In genomic region chr1:15220024-15220392, GRCh38 we compare ENCODE assay signal across 35 cellular contexts. TPM values are rescaled to one million over a fixed set of nuclear protein-coding genes. Genes with fewer than 3 reads are reported as not detected.
"Had no signal": no experiment of that assay in that cellular context is flagged by ENCODE, and none has a peak within 500 bp of the region (broad histone marks: within the 10 kb centered on the region; RNA-seq: fewer than 3 reads in every experiment).

No MANE protein-coding gene starts in this region.

- H3K4me1 ChIP-seq: breast epithelium had no signal

- H3K4me1 Mint-ChIP-seq: activated T-helper 17 cell treated with anti-CD3 and anti-CD28 coated beads, Interleukin-2, amount 50 U/mL, for 72 hours; T-helper 17 cell had no signal

- H3K27ac Mint-ChIP-seq: activated B cell treated with CpG ODN at 0.5 μM for 24 hours; activated CD4-positive, alpha-beta memory T cell treated with anti-CD3 and anti-CD28 coated beads for 36 hours; activated CD4-positive, alpha-beta T cell treated with anti-CD3 and anti-CD28 coated beads, Interleukin-2, amount 10 ng/mL, durations not matched to agents 24 days and 14 days; activated CD8-positive, alpha-beta T cell treated with anti-CD3 and anti-CD28 coated beads for 36 hours; activated naive CD4-positive, alpha-beta T cell treated with anti-CD3 and anti-CD28 coated beads for 36 hours; activated naive CD4-positive, alpha-beta T cell treated with anti-CD3 and anti-CD28 coated beads, Interleukin-2, amount 50 U/mL, for 72 hours; activated naive CD8-positive, alpha-beta T cell treated with anti-CD3 and anti-CD28 coated beads for 36 hours; activated T-cell treated with anti-CD3 and anti-CD28 coated beads, Interleukin-2, amount 50 U/mL, for 72 hours; activated T-helper 1 cell treated with anti-CD3 and anti-CD28 coated beads, Interleukin-12 subunit alpha, Interleukin-12 subunit beta, Interleukin-2, Interleukin-4 antibody, amounts not matched to agents 30 ng/mL and 10 ng/mL and 1 ng/mL, durations not matched to agents 14 hours and 24 hours and 36 hours; activated T-helper 17 cell treated with anti-CD3 and anti-CD28 coated beads, Interleukin-2, amount 50 U/mL, for 72 hours; T-helper 17 cell had no signal

- H3K4me3 ChIP-seq: adrenal gland, body of pancreas, breast epithelium had no signal

- H3K27me3 ChIP-seq: adrenal gland, body of pancreas, brain microvascular endothelial cell, breast epithelium had no signal

- DNase-seq: activated B cell treated with CpG ODN at 0.5 μM for 24 hours; activated CD4-positive, alpha-beta T cell treated with anti-CD3 and anti-CD28 coated beads for 4 hours; activated CD4-positive, alpha-beta T cell treated with anti-CD3 and anti-CD28 coated beads, Interleukin-2, amount 10 ng/mL, durations not matched to agents 24 days and 14 days; activated CD4-positive, alpha-beta T cell treated with anti-CD3 and anti-CD28 coated beads, Interleukin-2, amount 50 U/mL, for 1 hour; activated CD4-positive, alpha-beta T cell treated with anti-CD3 and anti-CD28 coated beads, Interleukin-2, amount 50 U/mL, for 4 hours; activated CD4-positive, CD25-positive, alpha-beta regulatory T cell treated with anti-CD3 and anti-CD28 coated beads, Interleukin-2, amount 50 U/mL, for 72 hours; activated CD8-positive, alpha-beta memory T cell treated with anti-CD3 and anti-CD28 coated beads, Interleukin-2, amount 50 U/mL, for 4 hours; activated CD8-positive, alpha-beta T cell treated with anti-CD3 and anti-CD28 coated beads for 36 hours; activated gamma-delta T cell treated with Interleukin-2 at 50 U/mL for 16 hours; activated naive CD4-positive, alpha-beta T cell; activated naive CD4-positive, alpha-beta T cell treated with anti-CD3 and anti-CD28 coated beads for 36 hours; activated naive CD4-positive, alpha-beta T cell treated with anti-CD3 and anti-CD28 coated beads, Interleukin-2, amount 50 U/mL, for 16 hours; activated naive CD8-positive, alpha-beta T cell treated with anti-CD3 and anti-CD28 coated beads for 36 hours; activated T-cell treated with anti-CD3 and anti-CD28 coated beads for 4 hours; activated T-cell treated with anti-CD3 and anti-CD28 coated beads, Interleukin-2, amount 50 U/mL, for 1 hour; activated T-cell treated with anti-CD3 and anti-CD28 coated beads, Interleukin-2, amount 50 U/mL, for 4 hours; activated T-cell treated with anti-CD3 and anti-CD28 coated beads, Interleukin-2, amount 50 U/mL, for 72 hours; adrenal gland; amniotic stem cell; aorta; body of pancreas; brain microvascular endothelial cell; cerebellar nuclear complex; T-helper 17 cell had no signal

- H3K27me3 Mint-ChIP-seq: central memory CD8-positive, alpha-beta T cell had no signal

- H3K9me3 ChIP-seq: adrenal gland, body of pancreas, breast epithelium had no signal

- H3K36me3 ChIP-seq: brain microvascular endothelial cell, breast epithelium had no signal

- ATAC-seq: activated CD8-positive, alpha-beta T cell treated with anti-CD3 and anti-CD28 coated beads for 36 hours; activated naive CD4-positive, alpha-beta T cell treated with anti-CD3 and anti-CD28 coated beads, Interleukin-2, amount 50 U/mL, for 72 hours; activated T-cell treated with anti-CD3 and anti-CD28 coated beads, Interleukin-2, amount 50 U/mL, for 72 hours; body of pancreas; T-helper 17 cell had no signal

- H3K9me3 Mint-ChIP-seq: activated B cell treated with CpG ODN at 0.5 μM for 24 hours; activated CD4-positive, alpha-beta memory T cell treated with anti-CD3 and anti-CD28 coated beads for 36 hours; activated CD4-positive, alpha-beta T cell treated with anti-CD3 and anti-CD28 coated beads, Interleukin-2, amount 10 ng/mL, durations not matched to agents 24 days and 14 days; activated CD8-positive, alpha-beta T cell treated with anti-CD3 and anti-CD28 coated beads for 36 hours; activated naive CD4-positive, alpha-beta T cell treated with anti-CD3 and anti-CD28 coated beads for 36 hours; activated naive CD4-positive, alpha-beta T cell treated with anti-CD3 and anti-CD28 coated beads, Interleukin-2, amount 50 U/mL, for 72 hours; activated naive CD8-positive, alpha-beta T cell treated with anti-CD3 and anti-CD28 coated beads for 36 hours; activated T-cell treated with anti-CD3 and anti-CD28 coated beads, Interleukin-2, amount 50 U/mL, for 4 hours; activated T-cell treated with anti-CD3 and anti-CD28 coated beads, Interleukin-2, amount 50 U/mL, for 72 hours; activated T-helper 1 cell treated with anti-CD3 and anti-CD28 coated beads, Interleukin-12 subunit alpha, Interleukin-12 subunit beta, Interleukin-2, Interleukin-4 antibody, amounts not matched to agents 30 ng/mL and 10 ng/mL and 1 ng/mL, durations not matched to agents 14 hours and 24 hours and 36 hours; activated T-helper 17 cell treated with anti-CD3 and anti-CD28 coated beads, Interleukin-2, amount 50 U/mL, for 72 hours; central memory CD8-positive, alpha-beta T cell had no signal

- H3K27ac ChIP-seq: body of pancreas, brain microvascular endothelial cell, breast epithelium, VCaP had no signal

- H3K4me3 Mint-ChIP-seq: activated B cell treated with CpG ODN at 0.5 μM for 24 hours; activated CD4-positive, alpha-beta memory T cell treated with anti-CD3 and anti-CD28 coated beads for 36 hours; activated CD4-positive, alpha-beta T cell treated with anti-CD3 and anti-CD28 coated beads, Interleukin-2, amount 10 ng/mL, durations not matched to agents 24 days and 14 days; activated CD8-positive, alpha-beta T cell treated with anti-CD3 and anti-CD28 coated beads for 36 hours; activated naive CD4-positive, alpha-beta T cell treated with anti-CD3 and anti-CD28 coated beads for 36 hours; activated naive CD8-positive, alpha-beta T cell treated with anti-CD3 and anti-CD28 coated beads for 36 hours; activated T-cell treated with anti-CD3 and anti-CD28 coated beads, Interleukin-2, amount 50 U/mL, for 4 hours; activated T-cell treated with anti-CD3 and anti-CD28 coated beads, Interleukin-2, amount 50 U/mL, for 72 hours; activated T-helper 1 cell treated with anti-CD3 and anti-CD28 coated beads, Interleukin-12 subunit alpha, Interleukin-12 subunit beta, Interleukin-2, Interleukin-4 antibody, amounts not matched to agents 30 ng/mL and 10 ng/mL and 1 ng/mL, durations not matched to agents 14 hours and 24 hours and 36 hours; activated T-helper 17 cell treated with anti-CD3 and anti-CD28 coated beads, Interleukin-2, amount 50 U/mL, for 72 hours; central memory CD8-positive, alpha-beta T cell; T-helper 17 cell had no signal

- H3K36me3 Mint-ChIP-seq: activated CD4-positive, alpha-beta memory T cell treated with anti-CD3 and anti-CD28 coated beads for 36 hours; activated naive CD8-positive, alpha-beta T cell treated with anti-CD3 and anti-CD28 coated beads for 36 hours had no signal

- FAIRE-seq: astrocyte, TTC549 had no signal

RNA-seq across cellular contexts. Expression of gene FHAD1, which starts 27.0 kb away (rescaled TPM):
- total RNA-seq: activated B cell treated with CpG ODN at 0.5 μM for 24 hours; activated CD4-positive, alpha-beta memory T cell treated with anti-CD3 and anti-CD28 coated beads for 36 hours; activated CD4-positive, alpha-beta T cell treated with anti-CD3 and anti-CD28 coated beads, Interleukin-2, amount 10 ng/mL, durations not matched to agents 24 days and 14 days; activated T-helper 1 cell treated with anti-CD3 and anti-CD28 coated beads, Interleukin-12 subunit alpha, Interleukin-12 subunit beta, Interleukin-2, Interleukin-4 antibody, amounts not matched to agents 30 ng/mL and 10 ng/mL and 1 ng/mL, durations not matched to agents 14 hours and 24 hours and 36 hours; activated T-helper 17 cell treated with anti-CD3 and anti-CD28 coated beads, Interleukin-2, amount 50 U/mL, for 72 hours; chondrocyte; T-helper 1 cell treated with Interleukin-12 subunit alpha and Interleukin-12 subunit beta and Interleukin-4 antibody, amounts not matched to agents 30 ng/mL and 1 ng/mL, for 36 hours; T-helper 17 cell had no signal
